In the genomic region with DNA sequence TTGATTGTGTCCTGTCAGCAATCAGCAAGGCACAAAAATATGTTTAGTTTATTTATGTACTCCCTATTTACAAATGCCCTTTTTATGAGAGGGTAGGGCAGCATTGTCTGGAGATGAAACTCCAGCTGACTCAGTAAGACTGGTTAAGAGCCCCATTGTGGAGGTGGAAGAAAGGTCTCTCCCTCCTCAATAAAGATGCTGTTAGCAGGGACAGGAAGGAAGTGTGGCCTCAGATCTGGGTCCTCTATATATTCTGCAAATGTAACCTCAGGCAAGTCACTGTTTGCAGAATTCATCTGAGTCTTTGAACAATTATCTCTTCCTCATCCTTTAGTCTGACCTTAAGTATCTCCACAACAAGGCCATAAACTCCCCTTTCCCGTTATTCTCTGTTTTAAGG, we compare ENCODE assay signal across 15 cellular contexts. TPM values are rescaled to one million over a fixed set of nuclear protein-coding genes. Genes with fewer than 3 reads are reported as not detected.
DNase-seq lines count a peak whose midpoint lies in the region; TF ChIP-seq lines count a peak whose summit lies in the region.
"Had no signal": no experiment of that assay in that cellular context is flagged by ENCODE, and none has a peak within 500 bp of the region (broad histone marks: within the 10 kb centered on the region; RNA-seq: fewer than 3 reads in every experiment).

No MANE protein-coding gene starts in this region.

- DNase-seq in activated naive CD4-positive, alpha-beta T cell treated with anti-CD3 and anti-CD28 coated beads for 36 hours = no peak
- DNase-seq in activated naive CD4-positive, alpha-beta T cell (lab: John Stamatoyannopoulos, UW) = no peak
- peak; percentile 13 for DNase-seq in NB4 (ENCODE audit: low read depth)
- no peak for DNase-seq in glutamatergic neuron
- DNase-seq in midbrain (lab: John Stamatoyannopoulos, UW) = no peak
- no peak for DNase-seq in ascending aorta (ENCODE audit: low spot score in 2 of 2)
- DNase-seq in A172 (ENCODE audit: low spot score) = no peak
- DNase-seq: kidney, mesendoderm, NCI-H1930, NCI-H510A treated with DMSO at 0.1 percent for 48 hours had no signal

- peak overlapping the region; percentile 2 for H3K27ac Mint-ChIP-seq in activated naive CD4-positive, alpha-beta T cell treated with anti-CD3 and anti-CD28 coated beads for 36 hours
- H3K27ac Mint-ChIP-seq in activated naive CD8-positive, alpha-beta T cell = peak overlapping the region; percentile 66
- H3K27ac Mint-ChIP-seq in glutamatergic neuron (ENCODE audit: unreplicated experiment) = no peak overlapping the region
- H3K27ac Mint-ChIP-seq: neural progenitor cell had no signal

- H3K27ac ChIP-seq in ascending aorta = no peak overlapping the region
- H3K27ac ChIP-seq: neural progenitor cell had no signal

- intact Hi-C loops in activated naive CD4-positive, alpha-beta T cell treated with anti-CD3 and anti-CD28 coated beads for 36 hours (cut with micrococcal nuclease) = no loop called here
- intact Hi-C loops in ascending aorta (cut with DNase I) = no loop called here

- CTCF ChIA-PET in activated naive CD4-positive, alpha-beta T cell treated with anti-CD3 and anti-CD28 coated beads for 36 hours (lab: Charles Lee) = interaction anchor here (1.5 kb wide), 1 partner anchor 85 kb away, joined by 3 read pairs; no protein-coding TSS in a partner anchor

- peaks cover 22% of the 10 kb centered on the region for H3K4me1 Mint-ChIP-seq in activated naive CD4-positive, alpha-beta T cell treated with anti-CD3 and anti-CD28 coated beads for 36 hours (ENCODE audit: low read depth)
- H3K4me1 Mint-ChIP-seq in activated naive CD8-positive, alpha-beta T cell (ENCODE audit: low read depth) = peaks cover 18% of the 10 kb centered on the region
- H3K4me1 Mint-ChIP-seq in glutamatergic neuron (ENCODE audit: low read depth, unreplicated experiment) = no peaks in the 10 kb centered on the region
- H3K4me1 Mint-ChIP-seq: neural progenitor cell had no signal

- H3K4me3 ChIP-seq in NB4 (ENCODE audit: low read depth, low read length) (no peak overlapping the region), ascending aorta (no peak overlapping the region)
- H3K4me3 ChIP-seq: hepatocyte, neural progenitor cell had no signal

- no peaks in the 10 kb centered on the region for H3K36me3 Mint-ChIP-seq in activated naive CD4-positive, alpha-beta T cell treated with anti-CD3 and anti-CD28 coated beads for 36 hours (ENCODE audit: low read depth)
- no peaks in the 10 kb centered on the region for H3K36me3 Mint-ChIP-seq in activated naive CD8-positive, alpha-beta T cell
- no peaks in the 10 kb centered on the region for H3K36me3 Mint-ChIP-seq in glutamatergic neuron (ENCODE audit: unreplicated experiment)
- H3K36me3 Mint-ChIP-seq: activated naive CD4-positive, alpha-beta T cell treated with anti-CD3 and anti-CD28 coated beads, Interleukin-2, amount 50 U/mL, for 72 hours; neural progenitor cell had no signal

- H3K9me3 Mint-ChIP-seq in activated naive CD4-positive, alpha-beta T cell treated with anti-CD3 and anti-CD28 coated beads for 36 hours = no peaks in the 10 kb centered on the region
- no peaks in the 10 kb centered on the region for H3K9me3 Mint-ChIP-seq in activated naive CD8-positive, alpha-beta T cell (ENCODE audit: low read depth)
- H3K9me3 Mint-ChIP-seq in glutamatergic neuron (ENCODE audit: unreplicated experiment) = no peaks in the 10 kb centered on the region
- H3K9me3 Mint-ChIP-seq: activated naive CD4-positive, alpha-beta T cell treated with anti-CD3 and anti-CD28 coated beads, Interleukin-2, amount 50 U/mL, for 72 hours; neural progenitor cell had no signal

- no peaks in the 10 kb centered on the region for H3K27me3 ChIP-seq in ascending aorta
- H3K27me3 ChIP-seq: hepatocyte, neural progenitor cell had no signal

- TF ChIP-seq POLR2A in NB4 (IDR thresholded peaks at IDR 0.05; ENCODE audit: extremely low read depth, insufficient read length) = no peak

- H3K27me3 Mint-ChIP-seq in activated naive CD4-positive, alpha-beta T cell treated with anti-CD3 and anti-CD28 coated beads for 36 hours (ENCODE audit: low read depth) = no peaks in the 10 kb centered on the region
- no peaks in the 10 kb centered on the region for H3K27me3 Mint-ChIP-seq in activated naive CD8-positive, alpha-beta T cell
- peaks cover 2% of the 10 kb centered on the region for H3K27me3 Mint-ChIP-seq in glutamatergic neuron (ENCODE audit: unreplicated experiment)

- no peak overlapping the region for H3K4me3 Mint-ChIP-seq in activated naive CD4-positive, alpha-beta T cell treated with anti-CD3 and anti-CD28 coated beads for 36 hours
- no peak overlapping the region for H3K4me3 Mint-ChIP-seq in activated naive CD8-positive, alpha-beta T cell
- H3K4me3 Mint-ChIP-seq in glutamatergic neuron (ENCODE audit: unreplicated experiment) = no peak overlapping the region
- H3K4me3 Mint-ChIP-seq: neural progenitor cell had no signal

- no peaks in the 10 kb centered on the region for H3K4me1 ChIP-seq in ascending aorta
- H3K4me1 ChIP-seq: neural progenitor cell had no signal

- no peaks in the 10 kb centered on the region for H3K9me3 ChIP-seq in ascending aorta

- no peak for TF ChIP-seq CTCF in NB4 (IDR thresholded peaks at IDR 0.05; ENCODE audit: low read depth, low read length)
- TF ChIP-seq CTCF in glutamatergic neuron (IDR thresholded peaks at IDR 0.05; ENCODE audit: partially characterized antibody, unreplicated experiment) = no peak
- TF ChIP-seq CTCF in ascending aorta (IDR thresholded peaks at IDR 0.05) = no peak

- peaks cover 2 to 7% of the 10 kb centered on the region in 2 donors for H3K36me3 ChIP-seq in ascending aorta
- H3K36me3 ChIP-seq: neural progenitor cell had no signal

RNA-seq across cellular contexts. Expression of gene TRAF1, which starts 48.3 kb away (rescaled TPM):
- total RNA-seq in activated naive CD4-positive, alpha-beta T cell treated with anti-CD3 and anti-CD28 coated beads for 36 hours = 10 to 100 TPM; 80.6 to 85.0 TPM
- total RNA-seq in glutamatergic neuron (ENCODE audit: unreplicated experiment) (1.6 TPM), ascending aorta (16.7 TPM)
- total RNA-seq in A172 (2014; rRNA removed; shearing (Covaris generic)) = 0.91 and 0.95 TPM in 2 replicates
